ENCODE assay signal across 14 cellular contexts in the genomic region with DNA sequence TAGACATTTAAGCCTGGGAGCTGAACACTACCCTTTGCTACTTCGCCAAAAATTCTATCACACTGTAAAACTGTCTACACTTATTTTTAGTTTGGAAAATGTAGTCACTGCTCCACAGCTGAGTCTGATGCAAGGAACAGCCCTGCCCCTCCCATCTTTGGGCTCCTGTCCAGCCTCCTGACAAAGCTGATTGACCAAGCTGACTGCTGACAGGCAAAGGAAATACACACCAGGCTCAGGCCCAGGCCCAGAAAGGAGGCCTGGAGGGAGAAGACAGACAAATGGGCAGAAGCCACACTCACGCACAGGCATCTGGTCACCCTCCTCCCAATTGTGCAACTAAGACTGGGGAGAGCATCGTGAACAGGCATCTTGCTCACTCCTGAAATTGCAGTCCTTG. TPM values are rescaled to one million over a fixed set of nuclear protein-coding genes. Genes with fewer than 3 reads are reported as not detected.
A peak's percentile ranks its signal among the peaks of the same experiment; 100 is the strongest.
DNase-seq lines count a peak whose midpoint lies in the region; ATAC-seq and TF ChIP-seq lines count a peak whose summit lies in the region.
"Had no signal": no experiment of that assay in that cellular context is flagged by ENCODE, and none has a peak within 500 bp of the region (broad histone marks: within the 10 kb centered on the region; RNA-seq: fewer than 3 reads in every experiment).

No MANE protein-coding gene starts in this region.

- H3K27ac Mint-ChIP-seq in Caco-2 (ENCODE audit: unreplicated experiment) = no peak overlapping the region
- H3K27ac Mint-ChIP-seq: activated CD4-positive, alpha-beta memory T cell treated with anti-CD3 and anti-CD28 coated beads, Interleukin-2, amount 10 ng/mL, durations not matched to agents 7 days and 5 days had no signal

- BruUV-seq in Caco-2 (replicated peaks; lab: Mats Ljungman, UMichigan) = no TSS peak

- H3K9ac ChIP-seq in MM.1S (ENCODE audit: low read length) = no peak overlapping the region

- H4K20me1 ChIP-seq in MM.1S (ENCODE audit: insufficient read depth, low read length) = no peaks in the 10 kb centered on the region

- H3K9me3 ChIP-seq in MG63 = no peaks in the 10 kb centered on the region
- no peaks in the 10 kb centered on the region for H3K9me3 ChIP-seq in thoracic aorta
- no peaks in the 10 kb centered on the region for H3K9me3 ChIP-seq in HAP-1
- H3K9me3 ChIP-seq in MM.1S (replicated peaks; ENCODE audit: insufficient read depth, low read length) = no peaks in the 10 kb centered on the region
- H3K9me3 ChIP-seq in Caco-2 = no peaks in the 10 kb centered on the region
- H3K9me3 ChIP-seq: breast epithelium had no signal

- CTCF ChIA-PET in Caco-2 (lab: Charles Lee) = interaction anchor here (1.0 kb wide), 1 partner anchor 47 kb away, joined by 4 read pairs; no protein-coding TSS in a partner anchor

- H3K79me2 ChIP-seq in MM.1S (ENCODE audit: low read length) = no peaks in the 10 kb centered on the region

- H3K36me3 ChIP-seq in MG63 (no peaks in the 10 kb centered on the region), thoracic aorta (peaks cover 61% of the 10 kb centered on the region), HAP-1 (replicated peaks) (no peaks in the 10 kb centered on the region), MM.1S (replicated peaks; ENCODE audit: insufficient read depth, low read length) (no peaks in the 10 kb centered on the region), Caco-2 (ENCODE audit: control insufficient read depth, insufficient read depth, low read length) (no peaks in the 10 kb centered on the region)
- H3K36me3 ChIP-seq: breast epithelium had no signal

- ATAC-seq in esophagus mucosa (peak; percentile 27), left lobe of liver (peak; percentile 50), thoracic aorta (ENCODE audit: insufficient number of reproducible peaks, low FRiP score, low read depth) (peak; percentile 45)

- no peak overlapping the region for H3K4me3 Mint-ChIP-seq in Caco-2 (ENCODE audit: unreplicated experiment)
- H3K4me3 Mint-ChIP-seq: activated CD4-positive, alpha-beta memory T cell treated with anti-CD3 and anti-CD28 coated beads, Interleukin-2, amount 10 ng/mL, durations not matched to agents 7 days and 5 days; CD4-positive, alpha-beta memory T cell had no signal

- no peaks in the 10 kb centered on the region for H3K36me3 Mint-ChIP-seq in Caco-2 (ENCODE audit: insufficient read depth, unreplicated experiment)
- H3K36me3 Mint-ChIP-seq: CD4-positive, alpha-beta memory T cell had no signal

- no peaks in the 10 kb centered on the region for H3K9me3 Mint-ChIP-seq in Caco-2 (ENCODE audit: unreplicated experiment)
- H3K9me3 Mint-ChIP-seq: activated CD4-positive, alpha-beta memory T cell treated with anti-CD3 and anti-CD28 coated beads, Interleukin-2, amount 10 ng/mL, durations not matched to agents 7 days and 5 days had no signal

- no peak overlapping the region for H3K4me2 ChIP-seq in MM.1S (ENCODE audit: low read depth, low read length)

- intact Hi-C loops in Caco-2 (cut with micrococcal nuclease; ENCODE audit: unreplicated experiment) = no loop called here

- in situ Hi-C loops in HAP-1 (cut with MboI; ENCODE audit: low sequenced_read_pairs) = no loop called here

- H3K4me1 Mint-ChIP-seq in Caco-2 (ENCODE audit: low read depth, unreplicated experiment) = no peaks in the 10 kb centered on the region
- H3K4me1 Mint-ChIP-seq: activated CD4-positive, alpha-beta memory T cell treated with anti-CD3 and anti-CD28 coated beads, Interleukin-2, amount 10 ng/mL, durations not matched to agents 7 days and 5 days had no signal

- H3K4me3 ChIP-seq in MG63 = no peak overlapping the region
- H3K4me3 ChIP-seq in thoracic aorta = no peak overlapping the region
- no peak overlapping the region for H3K4me3 ChIP-seq in HAP-1
- no peak overlapping the region for H3K4me3 ChIP-seq in MM.1S (ENCODE audit: low read length)
- H3K4me3 ChIP-seq in Caco-2 (ENCODE audit: low read depth, low read length) = no peak overlapping the region
- H3K4me3 ChIP-seq: breast epithelium had no signal

- H3F3A ChIP-seq in MM.1S (ENCODE audit: insufficient read depth, low read length) = no peaks in the 10 kb centered on the region

- TF ChIP-seq CTCF in thoracic aorta (IDR thresholded peaks at IDR 0.05) (no peak), MM.1S (IDR thresholded peaks at IDR 0.05; ENCODE audit: low read length) (no peak), Caco-2 (IDR thresholded peaks at IDR 0.05; ENCODE audit: insufficient read depth in 1 of 2, low read depth in 1 of 2, low read length in 1 of 2, severe bottlenecking in 1 of 2, unreplicated experiment in 1 of 2) (no peak)

- H3K27me3 Mint-ChIP-seq in Caco-2 (ENCODE audit: insufficient read depth, unreplicated experiment) = peaks cover 7% of the 10 kb centered on the region

- H3K4me1 ChIP-seq in thoracic aorta (ENCODE audit: control insufficient read depth in 1 of 2, low read depth in 2 of 2) (peaks cover 29 to 84% of the 10 kb centered on the region in 2 donors), HAP-1 (no peaks in the 10 kb centered on the region), MM.1S (ENCODE audit: low read length) (no peaks in the 10 kb centered on the region), Caco-2 (no peaks in the 10 kb centered on the region)

- peak overlapping the region; percentile 74 to 88 for H3K27ac ChIP-seq in thoracic aorta
- H3K27ac ChIP-seq in MM.1S (ENCODE audit: low read length) = no peak overlapping the region

- H3K27me3 ChIP-seq in MG63 (no peaks in the 10 kb centered on the region), thoracic aorta (replicated peaks; ENCODE audit: insufficient read depth) (no peaks in the 10 kb centered on the region), HAP-1 (ENCODE audit: low read depth) (peaks cover 6% of the 10 kb centered on the region), MM.1S (replicated peaks; ENCODE audit: insufficient read depth, low read length) (0 out of 2 replicates have a peak, but pooled peaks cover 4% of the 10 kb centered on the region), Caco-2 (replicated peaks; ENCODE audit: control insufficient read depth, insufficient read depth, low read length) (no peaks in the 10 kb centered on the region)
- H3K27me3 ChIP-seq: breast epithelium had no signal

- no peak overlapping the region for H2AFZ ChIP-seq in MM.1S (ENCODE audit: low read length)

- DNase-seq in MG63 (peak; percentile 61), left lobe of liver (ENCODE audit: low spot score) (no peak), thoracic aorta (ENCODE audit: low spot score) (peak; percentile 85), HAP-1 (ENCODE audit: low spot score in 2 of 2) (no peak), retina (no peak), MM.1S (no peak), Caco-2 (no peak)
- DNase-seq: activated CD4-positive, alpha-beta memory T cell treated with anti-CD3 and anti-CD28 coated beads, Interleukin-2, amount 10 ng/mL, durations not matched to agents 7 days and 5 days; activated gamma-delta T cell treated with Interleukin-2 at 50 U/mL for 16 hours; CD4-positive, alpha-beta memory T cell; NCI-H1436 treated with DMSO at 0.1 percent for 48 hours; NCI-H526 had no signal

- H3K9me2 ChIP-seq in MM.1S (replicated peaks; ENCODE audit: insufficient read depth, low read length) = no peaks in the 10 kb centered on the region

- POLR2A ChIA-PET in Caco-2 (lab: Charles Lee) = no interaction called here

RNA-seq across cellular contexts. Expression of a gene that starts 55.3 kb away (rescaled TPM):
- 12.7 and 31.6 TPM in 2 replicates for total RNA-seq in MG63 (2014; rRNA removed; shearing (Covaris generic); ENCODE audit: low replicate concordance)
- total RNA-seq in esophagus mucosa = 16.4 TPM
- total RNA-seq in left lobe of liver = 10.0 TPM
- 10 to 100 TPM in 1 of 2 donors, 1 to 10 TPM in 1; 6.5 to 22.2 TPM for total RNA-seq in thoracic aorta
- 28.5 and 33.0 TPM in 2 replicates for total RNA-seq in Caco-2 (2022)

RNA-seq across cellular contexts. Expression of a gene that starts 55.8 kb away (rescaled TPM):
- 25.5 and 33.4 TPM in 2 replicates for total RNA-seq in MG63 (2014; rRNA removed; shearing (Covaris generic); ENCODE audit: low replicate concordance)
- 100 TPM for total RNA-seq in esophagus mucosa
- total RNA-seq in left lobe of liver = 35.4 TPM
- 100 to 1,000 TPM; 406 to 455 TPM for total RNA-seq in thoracic aorta
- 242 and 291 TPM in 2 replicates for total RNA-seq in Caco-2 (2022)

Comparison
In these comparisons a context has a peak if more than half of its experiments do, and no peak if none do; other contexts are left out.
1. DNase-seq: peak in MG63 (single experiment) and thoracic aorta (single experiment); none in left lobe of liver (single experiment), HAP-1 (0 of 2), retina (single experiment), MM.1S (single experiment) and Caco-2 (0 of 2).
2. Peak in every context shown above with its lines, with median percentiles within 50 percentile points of each other: ATAC-seq.